Comparison of ENCODE assay signal across 9 cellular contexts in genomic region chr16:1330931-1331711, GRCh38. TPM values are rescaled to one million over a fixed set of nuclear protein-coding genes. Genes with fewer than 3 reads are reported as not detected.
A peak's percentile ranks its signal among the peaks of the same experiment; 100 is the strongest.
DNase-seq lines count a peak whose midpoint lies in the region; ATAC-seq and TF ChIP-seq lines count a peak whose summit lies in the region.
"Had no signal": no experiment of that assay in that cellular context is flagged by ENCODE, and none has a peak within 500 bp of the region (broad histone marks: within the 10 kb centered on the region; RNA-seq: fewer than 3 reads in every experiment).

No MANE protein-coding gene starts in this region.

- 50 to 56% methylated on average over 22 of the region's 22 CpGs for WGBS in sigmoid colon, 2 donors

- H2AFZ ChIP-seq in OCI-LY7 (ENCODE audit: low read length) = peak overlapping the region; percentile 52; the same call in 1 of the 2 replicates

- TF ChIP-seq CTCF in GM12865 (IDR thresholded peaks at IDR 0.05; ENCODE audit: insufficient read depth, low read depth, low read length, missing control alignments) = no peak
- TF ChIP-seq CTCF in OCI-LY7 (conservative IDR thresholded peaks at IDR 0.05; ENCODE audit: low read length) = no peak
- TF ChIP-seq CTCF in fibroblast of villous mesenchyme (IDR thresholded peaks at IDR 0.05; ENCODE audit: insufficient read depth, low read depth, low read length) = no peak
- no peak for TF ChIP-seq CTCF in sigmoid colon (IDR thresholded peaks at IDR 0.05)
- no peak for TF ChIP-seq CTCF in mesothelial cell of epicardium (IDR thresholded peaks at IDR 0.05; ENCODE audit: unreplicated experiment)

- H3K79me2 ChIP-seq in OCI-LY7 (ENCODE audit: insufficient read depth, low read depth, low read length) = no peaks in the 10 kb centered on the region

- DNase-seq in GM12865 (ENCODE audit: low read depth) = no peak
- DNase-seq in OCI-LY7 (ENCODE audit: low spot score) = peak; percentile 37
- no peak for DNase-seq in fibroblast of villous mesenchyme (ENCODE audit: low read depth)
- DNase-seq in sigmoid colon = no peak
- DNase-seq in mesothelial cell of epicardium (ENCODE audit: low spot score in 2 of 2, unreplicated experiment in 2 of 2) = no peak

- POLR2A ChIA-PET in OCI-LY7 (lab: Charles Lee) = no interaction called here

- intact Hi-C loops in OCI-LY7 (cut with micrococcal nuclease; ENCODE audit: unreplicated experiment) (loop anchor here (1.0 kb wide), 1 partner anchor 11 kb away; no protein-coding TSS in a partner anchor), sigmoid colon (cut with DNase I) (no loop called here)

- no peaks in the 10 kb centered on the region for H3K36me3 Mint-ChIP-seq in mesothelial cell of epicardium

- H3K27ac ChIP-seq in OCI-LY7 (ENCODE audit: low read depth, low read length, poor library complexity, severe bottlenecking) (peak overlapping the region; percentile 71), sigmoid colon (peak overlapping the region in 3 of 4 donors; percentile 4 to 37 (median 20))
- H3K27ac ChIP-seq: epithelial cell of prostate had no signal

- no peak overlapping the region for H3K4me3 Mint-ChIP-seq in mesothelial cell of epicardium

- H3K27me3 ChIP-seq in sigmoid colon = peaks cover 33 to 56% (median 51%) of the 10 kb centered on the region in 3 donors

- CTCF ChIA-PET in OCI-LY7 (lab: Charles Lee; ENCODE audit: unreplicated experiment) = interaction anchor here (1.4 kb wide), 1 partner anchor 12 kb away, joined by 5 read pairs; no protein-coding TSS in a partner anchor

- H3K4me1 Mint-ChIP-seq in mesothelial cell of epicardium = peaks cover 8% of the 10 kb centered on the region

- no peaks in the 10 kb centered on the region for H3K9me3 Mint-ChIP-seq in mesothelial cell of epicardium

- no peak for TF ChIP-seq EP300 in sigmoid colon (IDR thresholded peaks at IDR 0.05)

- peak overlapping the region; percentile 59 for H3K4me3 ChIP-seq in GM12865 (ENCODE audit: low read depth, low read length)
- peak overlapping the region; percentile 57 for H3K4me3 ChIP-seq in OCI-LY7 (ENCODE audit: low read depth, low read length, poor library complexity, severe bottlenecking)
- H3K4me3 ChIP-seq in fibroblast of villous mesenchyme (ENCODE audit: low read depth, low read length) = peak overlapping the region; percentile 23
- H3K4me3 ChIP-seq in sigmoid colon = peak overlapping the region in 3 of 4 donors; percentile 29 to 41 (median 40)

- H3K9me3 ChIP-seq in OCI-LY7 (ENCODE audit: low read length) (no peaks in the 10 kb centered on the region), sigmoid colon (peaks cover 0 to 5% (median 0%) of the 10 kb centered on the region in 4 donors)

- H3K4me1 ChIP-seq in OCI-LY7 (ENCODE audit: insufficient read depth, low read length, poor library complexity, severe bottlenecking) (peaks cover 31% of the 10 kb centered on the region), sigmoid colon (peaks cover 0 to 34% (median 26%) of the 10 kb centered on the region in 4 donors)

- no peak for TF ChIP-seq POLR2A in sigmoid colon (IDR thresholded peaks at IDR 0.05)

- ATAC-seq in HG03135 (IDR thresholded peaks at IDR 0.05; ENCODE audit: unreplicated experiment) (no peak), HG03378 (IDR thresholded peaks at IDR 0.05; ENCODE audit: unreplicated experiment) (no peak), HG02678 (IDR thresholded peaks at IDR 0.05; ENCODE audit: unreplicated experiment) (no peak)

- 0 out of 2 replicates have a peak, but pooled peaks cover 1% of the 10 kb centered on the region for H3K36me3 ChIP-seq in OCI-LY7 (ENCODE audit: insufficient read depth, low read length)
- H3K36me3 ChIP-seq in sigmoid colon = peaks cover 0 to 10% (median 0%) of the 10 kb centered on the region in 4 donors

- H3K27ac Mint-ChIP-seq in mesothelial cell of epicardium = no peak overlapping the region

- H4K20me1 ChIP-seq in OCI-LY7 (ENCODE audit: insufficient read depth, low read length) = no peaks in the 10 kb centered on the region

- H3K9me2 ChIP-seq in OCI-LY7 (ENCODE audit: insufficient read depth, low read length) = no peaks in the 10 kb centered on the region

- BruUV-seq in OCI-LY7 (replicated peaks; lab: Mats Ljungman, UMichigan) = no TSS peak

- H3K4me2 ChIP-seq in OCI-LY7 (ENCODE audit: low read length) = peak overlapping the region; percentile 79

- peaks cover 47% of the 10 kb centered on the region for H3K27me3 Mint-ChIP-seq in mesothelial cell of epicardium (ENCODE audit: low read depth)

RNA-seq across cellular contexts. Expression of gene BAIAP3, which starts 2.3 kb away (rescaled TPM):
- 2.9 and 6.3 TPM in 2 replicates for total RNA-seq in OCI-LY7 (2014; rRNA removed; shearing (Covaris generic))
- 2.4 and 3.2 TPM in 2 replicates for total RNA-seq in OCI-LY7 (2022)
- total RNA-seq in fibroblast of villous mesenchyme = under 0.01 and 0.32 TPM in 2 replicates
- total RNA-seq in sigmoid colon = 1 to 10 TPM in 3 of 4 donors, not detected in 1; 1.1 to 1.8 (median 1.6) TPM
- 1 to 10 TPM in 2 of 3 donors, under 1 TPM in 1; 0.60 to 5.5 (median 1.8) TPM for polyA plus RNA-seq in sigmoid colon
- total RNA-seq in mesothelial cell of epicardium = 1.3 to 2.4 TPM (median 2.3 TPM) in 3 replicates

RNA-seq across cellular contexts. Expression of gene TSR3, which starts 20.6 kb away (rescaled TPM):
- total RNA-seq in OCI-LY7 (2014; rRNA removed; shearing (Covaris generic)) = 75.8 and 99.4 TPM in 2 replicates
- total RNA-seq in OCI-LY7 (2022) (43.5 and 47.2 TPM in 2 replicates), fibroblast of villous mesenchyme (42.7 and 55.7 TPM in 2 replicates), sigmoid colon (100 to 1,000 TPM in 2 of 4 donors, 10 to 100 TPM in 2; 83.4 to 107 (median 98.3) TPM), mesothelial cell of epicardium (42.1 to 43.7 TPM (median 42.7 TPM) in 3 replicates)
- polyA plus RNA-seq in sigmoid colon = 10 to 100 TPM; 59.0 to 69.1 (median 66.9) TPM

RNA-seq across cellular contexts. Expression of gene GNPTG, which starts 20.6 kb away (rescaled TPM):
- total RNA-seq in OCI-LY7 (2014; rRNA removed; shearing (Covaris generic)) = 21.3 and 22.5 TPM in 2 replicates
- 24.1 and 26.6 TPM in 2 replicates for total RNA-seq in OCI-LY7 (2022)
- total RNA-seq in fibroblast of villous mesenchyme = 25.1 and 26.3 TPM in 2 replicates
- 10 to 100 TPM; 42.1 to 60.1 (median 43.7) TPM for total RNA-seq in sigmoid colon
- 10 to 100 TPM; 28.0 to 46.0 (median 30.6) TPM for polyA plus RNA-seq in sigmoid colon
- total RNA-seq in mesothelial cell of epicardium = 47.8 to 52.9 TPM (median 48.4 TPM) in 3 replicates

RNA-seq across cellular contexts. Expression of gene UBE2I, which starts 21.7 kb away (rescaled TPM):
- 122 and 126 TPM in 2 replicates for total RNA-seq in OCI-LY7 (2014; rRNA removed; shearing (Covaris generic))
- 323 and 349 TPM in 2 replicates for total RNA-seq in OCI-LY7 (2022)
- total RNA-seq in fibroblast of villous mesenchyme = 44.9 and 46.4 TPM in 2 replicates
- 10 to 100 TPM; 44.0 to 95.3 (median 61.5) TPM for total RNA-seq in sigmoid colon
- polyA plus RNA-seq in sigmoid colon = 10 to 100 TPM; 38.4 to 85.1 (median 45.3) TPM
- total RNA-seq in mesothelial cell of epicardium = 205 to 214 TPM (median 208 TPM) in 3 replicates
